ENCODE assay signal across 12 cellular contexts in genomic region chr1:90723561-90724108, GRCh38. TPM values are rescaled to one million over a fixed set of nuclear protein-coding genes. Genes with fewer than 3 reads are reported as not detected.
DNase-seq lines count a peak whose midpoint lies in the region; ATAC-seq and TF ChIP-seq lines count a peak whose summit lies in the region.
"Had no signal": no experiment of that assay in that cellular context is flagged by ENCODE, and none has a peak within 500 bp of the region (broad histone marks: within the 10 kb centered on the region; RNA-seq: fewer than 3 reads in every experiment).

No MANE protein-coding gene starts in this region.

- TF ChIP-seq POLR2A in suprapubic skin (IDR thresholded peaks at IDR 0.05): no peak

- H3K4me3 Mint-ChIP-seq in activated T-cell treated with anti-CD3 and anti-CD28 coated beads, Interleukin-2, amount 50 U/mL, for 4 hours: peak overlapping the region; percentile 60

- H3K36me3 Mint-ChIP-seq in activated T-cell treated with anti-CD3 and anti-CD28 coated beads, Interleukin-2, amount 50 U/mL, for 4 hours (ENCODE audit: insufficient read depth): peaks cover 2% of the 10 kb centered on the region

- H3K4me1 Mint-ChIP-seq in activated T-cell treated with anti-CD3 and anti-CD28 coated beads, Interleukin-2, amount 50 U/mL, for 4 hours (ENCODE audit: low read depth): peaks cover 47% of the 10 kb centered on the region

- H3K9me3 ChIP-seq in iPS-18c (ENCODE audit: control insufficient read depth, insufficient read depth, low read length) (no peaks in the 10 kb centered on the region), suprapubic skin (no peaks in the 10 kb centered on the region)
- H3K9me3 ChIP-seq: thyroid gland had no signal

- no peaks in the 10 kb centered on the region for H3K36me3 ChIP-seq in suprapubic skin
- H3K36me3 ChIP-seq: thyroid gland had no signal

- H3K4me1 ChIP-seq in suprapubic skin: peaks cover 57% of the 10 kb centered on the region

- WGBS in suprapubic skin: 2% methylated on average over 9 of the region's 24 CpGs

- H3K27ac ChIP-seq in suprapubic skin (no peak overlapping the region), caudate nucleus (ENCODE audit: low read depth, low read length) (no peak overlapping the region)
- H3K27ac ChIP-seq: HL-60, thyroid gland had no signal

- peak in 1 of 2 donors; percentile 12 for ATAC-seq in activated T-cell treated with anti-CD3 and anti-CD28 coated beads, Interleukin-2, amount 50 U/mL, for 4 hours
- ATAC-seq: left cardiac atrium had no signal

- peaks cover 33% of the 10 kb centered on the region for H3K9me3 Mint-ChIP-seq in activated T-cell treated with anti-CD3 and anti-CD28 coated beads, Interleukin-2, amount 50 U/mL, for 4 hours

- H3K4me3 ChIP-seq in WI38 (ENCODE audit: low read depth, low read length) (peak overlapping the region; percentile 40), iPS-18c (ENCODE audit: insufficient read depth, low read depth, low read length) (peak overlapping the region; percentile 34; the same call in 1 of the 2 replicates), suprapubic skin (peak overlapping the region; percentile 43)

- H3K27me3 ChIP-seq in suprapubic skin: peaks cover 100% of the 10 kb centered on the region

- no peak for TF ChIP-seq CTCF in WI38 (IDR thresholded peaks at IDR 0.05; ENCODE audit: low read depth, low read length)
- TF ChIP-seq CTCF in suprapubic skin (IDR thresholded peaks at IDR 0.05): no peak

- no peak for TF ChIP-seq EP300 in suprapubic skin (IDR thresholded peaks at IDR 0.05)

- no peak for DNase-seq in activated T-cell treated with anti-CD3 and anti-CD28 coated beads, Interleukin-2, amount 50 U/mL, for 4 hours
- DNase-seq in activated T-cell treated with anti-CD3 and anti-CD28 coated beads, Interleukin-2, amount 50 U/mL, for 1 hour: no peak
- DNase-seq in suprapubic skin (ENCODE audit: low spot score in 2 of 2) (no peak), OCI-M2 (lab: John Stamatoyannopoulos, UW; ENCODE audit: unreplicated experiment) (no peak), caudate nucleus (lab: John Stamatoyannopoulos, UW) (no peak), T-helper 9 cell (no peak)
- DNase-seq: left cardiac atrium, thyroid gland had no signal

- peaks cover 96% of the 10 kb centered on the region for H3K27me3 Mint-ChIP-seq in activated T-cell treated with anti-CD3 and anti-CD28 coated beads, Interleukin-2, amount 50 U/mL, for 4 hours (ENCODE audit: low read depth)

RNA-seq across cellular contexts. Expression of gene BARHL2, which starts 6.5 kb away (rescaled TPM):
- not detected for total RNA-seq in activated T-cell treated with anti-CD3 and anti-CD28 coated beads, Interleukin-2, amount 50 U/mL, for 4 hours
- not detected for total RNA-seq in suprapubic skin
- total RNA-seq: Daoy, left cardiac atrium, thyroid gland had no signal
